ENCODE assay signal across 32 cellular contexts in genomic region chr10:71011141-71011540, GRCh38.
"Had no signal": no experiment of that assay in that cellular context is flagged by ENCODE, and none has a peak within 500 bp of the region (broad histone marks: within the 10 kb centered on the region; RNA-seq: fewer than 3 reads in every experiment).

No MANE protein-coding gene starts in this region.

- H3K36me3 ChIP-seq: brain microvascular endothelial cell, esophagus squamous epithelium, gastroesophageal sphincter, heart right ventricle had no signal

- H3K27me3 ChIP-seq: brain microvascular endothelial cell had no signal

- H3K4me1 ChIP-seq: esophagus squamous epithelium, gastroesophageal sphincter had no signal

- H3K9me3 Mint-ChIP-seq: activated CD4-positive, alpha-beta memory T cell treated with anti-CD3 and anti-CD28 coated beads, Interleukin-2, amount 10 ng/mL, durations not matched to agents 7 days and 5 days; activated CD4-positive, alpha-beta T cell treated with anti-CD3 and anti-CD28 coated beads, Interleukin-2, amount 10 ng/mL, durations not matched to agents 7 days and 5 days; activated T-cell treated with anti-CD3 and anti-CD28 coated beads, Interleukin-2, amount 50 U/mL, for 24 hours; activated T-cell treated with anti-CD3 and anti-CD28 coated beads, Interleukin-2, amount 50 U/mL, for 72 hours; central memory CD8-positive, alpha-beta T cell; dendritic cell treated with granulocyte-macrophage colony-stimulating factor and Interleukin-4, amounts not matched to agents 40 ng/mL and 50 ng/mL, for 4 days; effector memory CD8-positive, alpha-beta T cell; T-helper 2 cell treated with Interferon-gamma antibody and Interleukin-4, amounts not matched to agents 5 μg/mL and 100 μg/mL, for 36 hours had no signal

- H3K4me3 ChIP-seq: coronary artery, dorsolateral prefrontal cortex, esophagus squamous epithelium, gastroesophageal sphincter, heart right ventricle had no signal

- H3K9me3 ChIP-seq: esophagus squamous epithelium, gastroesophageal sphincter, heart right ventricle had no signal

- H3K4me3 Mint-ChIP-seq: activated CD4-positive, alpha-beta memory T cell treated with anti-CD3 and anti-CD28 coated beads, Interleukin-2, amount 10 ng/mL, durations not matched to agents 7 days and 5 days; activated CD4-positive, alpha-beta T cell treated with anti-CD3 and anti-CD28 coated beads for 36 hours; activated CD4-positive, alpha-beta T cell treated with anti-CD3 and anti-CD28 coated beads, Interleukin-2, amount 10 ng/mL, durations not matched to agents 7 days and 5 days; activated naive CD8-positive, alpha-beta T cell; activated T-cell treated with anti-CD3 and anti-CD28 coated beads, Interleukin-2, amount 50 U/mL, for 24 hours; activated T-cell treated with anti-CD3 and anti-CD28 coated beads, Interleukin-2, amount 50 U/mL, for 72 hours; central memory CD8-positive, alpha-beta T cell; dendritic cell treated with granulocyte-macrophage colony-stimulating factor and Interleukin-4, amounts not matched to agents 40 ng/mL and 50 ng/mL, for 4 days; effector memory CD8-positive, alpha-beta T cell; T-helper 17 cell; T-helper 2 cell treated with Interferon-gamma antibody and Interleukin-4, amounts not matched to agents 5 μg/mL and 100 μg/mL, for 36 hours had no signal

- H3K27me3 Mint-ChIP-seq: activated CD4-positive, alpha-beta T cell treated with anti-CD3 and anti-CD28 coated beads, Interleukin-2, amount 10 ng/mL, durations not matched to agents 7 days and 5 days had no signal

- H3K27ac Mint-ChIP-seq: activated CD4-positive, alpha-beta memory T cell treated with anti-CD3 and anti-CD28 coated beads, Interleukin-2, amount 10 ng/mL, durations not matched to agents 7 days and 5 days; activated CD4-positive, alpha-beta T cell treated with anti-CD3 and anti-CD28 coated beads for 36 hours; activated CD4-positive, alpha-beta T cell treated with anti-CD3 and anti-CD28 coated beads, Interleukin-2, amount 10 ng/mL, durations not matched to agents 7 days and 5 days; activated naive CD8-positive, alpha-beta T cell; activated T-cell treated with anti-CD3 and anti-CD28 coated beads, Interleukin-2, amount 50 U/mL, for 24 hours; activated T-cell treated with anti-CD3 and anti-CD28 coated beads, Interleukin-2, amount 50 U/mL, for 72 hours; dendritic cell treated with granulocyte-macrophage colony-stimulating factor and Interleukin-4, amounts not matched to agents 40 ng/mL and 50 ng/mL, for 4 days; effector memory CD8-positive, alpha-beta T cell; T-helper 17 cell; T-helper 2 cell treated with Interferon-gamma antibody and Interleukin-4, amounts not matched to agents 5 μg/mL and 100 μg/mL, for 36 hours had no signal

- H3K36me3 Mint-ChIP-seq: activated naive CD8-positive, alpha-beta T cell had no signal

- H3K27ac ChIP-seq: brain microvascular endothelial cell, coronary artery, dorsolateral prefrontal cortex, epithelial cell of prostate, esophagus squamous epithelium, gastroesophageal sphincter, heart right ventricle had no signal

- H3K4me1 Mint-ChIP-seq: activated CD4-positive, alpha-beta T cell treated with anti-CD3 and anti-CD28 coated beads for 36 hours; central memory CD8-positive, alpha-beta T cell; T-helper 17 cell had no signal

- DNase-seq: activated CD4-positive, alpha-beta memory T cell treated with anti-CD3 and anti-CD28 coated beads, Interleukin-2, amount 10 ng/mL, durations not matched to agents 7 days and 5 days; activated CD4-positive, alpha-beta T cell treated with anti-CD3 and anti-CD28 coated beads for 36 hours; activated CD4-positive, alpha-beta T cell treated with anti-CD3 and anti-CD28 coated beads, Interleukin-2, amount 10 ng/mL, durations not matched to agents 7 days and 5 days; activated CD4-positive, alpha-beta T cell treated with anti-CD3 and anti-CD28 coated beads, Interleukin-2, amount 50 U/mL, for 4 hours; activated CD4-positive, CD25-positive, alpha-beta regulatory T cell; activated CD4-positive, CD25-positive, alpha-beta regulatory T cell treated with anti-CD3 and anti-CD28 coated beads, Interleukin-2, amount 50 U/mL, for 72 hours; activated CD8-positive, alpha-beta memory T cell treated with anti-CD3 and anti-CD28 coated beads, Interleukin-2, amount 50 U/mL, for 48 hours; activated gamma-delta T cell; activated naive CD4-positive, alpha-beta T cell; activated naive CD4-positive, alpha-beta T cell treated with anti-CD3 and anti-CD28 coated beads, Interleukin-2, amount 50 U/mL, for 16 hours; activated T-cell treated with anti-CD3 and anti-CD28 coated beads for 4 hours; activated T-cell treated with anti-CD3 and anti-CD28 coated beads, Interleukin-2, amount 50 U/mL, for 24 hours; activated T-cell treated with anti-CD3 and anti-CD28 coated beads, Interleukin-2, amount 50 U/mL, for 72 hours; amniotic stem cell; anterior cingulate cortex; brain microvascular endothelial cell; dorsolateral prefrontal cortex; effector CD4-positive, alpha-beta T cell; effector memory CD8-positive, alpha-beta T cell; esophagus squamous epithelium; foreskin melanocyte; heart right ventricle; T-helper 1 cell; T-helper 17 cell; T1000 had no signal
